Comparison of ENCODE assay signal across 10 cellular contexts in the genomic region with DNA sequence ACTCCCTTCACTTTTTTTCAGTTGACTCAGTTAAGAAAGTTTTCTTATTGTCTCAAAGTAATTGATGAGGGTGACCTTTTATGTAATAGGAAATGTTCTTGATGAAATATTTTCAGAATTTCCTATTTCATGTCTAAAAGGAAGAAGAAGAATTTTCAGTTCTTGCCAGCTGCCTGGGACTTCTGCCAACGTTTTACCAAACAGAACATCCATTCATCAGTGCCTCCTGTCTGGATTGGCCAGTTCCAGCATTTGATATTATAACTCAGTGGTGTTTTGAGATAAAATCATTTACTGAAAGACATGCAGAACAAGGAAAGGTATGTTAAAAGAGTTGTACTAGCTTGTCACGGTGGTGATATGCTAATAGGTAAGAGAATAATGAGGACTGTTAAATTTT.
DNase-seq lines count a peak whose midpoint lies in the region; ATAC-seq and TF ChIP-seq lines count a peak whose summit lies in the region.
"Had no signal": no experiment of that assay in that cellular context is flagged by ENCODE, and none has a peak within 500 bp of the region (broad histone marks: within the 10 kb centered on the region; RNA-seq: fewer than 3 reads in every experiment).

No MANE protein-coding gene starts in this region.

- H3K4me2 ChIP-seq in IMR-90 (ENCODE audit: low read depth, low read length): no peak overlapping the region

- H2AFZ ChIP-seq in IMR-90 (replicated peaks; ENCODE audit: low read length, poor library complexity): no peak overlapping the region

- no peak overlapping the region for H2BK20ac ChIP-seq in IMR-90 (ENCODE audit: low read depth, low read length)

- no peak overlapping the region for H4K91ac ChIP-seq in IMR-90 (ENCODE audit: insufficient read depth, low read depth, low read length)

- H3K9ac ChIP-seq in IMR-90 (ENCODE audit: low read depth, low read length) (no peak overlapping the region), endodermal cell (ENCODE audit: extremely low read depth, low read length, poor library complexity, severe bottlenecking) (no peak overlapping the region)

- H3K36me3 Mint-ChIP-seq in mesothelial cell of epicardium (peaks cover 36% of the 10 kb centered on the region), endodermal cell (ENCODE audit: low read depth) (peaks cover 45% of the 10 kb centered on the region)

- H3K36me3 ChIP-seq in IMR-90 (ENCODE audit: control insufficient read depth, insufficient read depth, low read length) (peaks cover 2% of the 10 kb centered on the region), endodermal cell (ENCODE audit: control insufficient read depth, insufficient read depth, low read length) (peaks cover 13% of the 10 kb centered on the region)

- no peak overlapping the region for H4K8ac ChIP-seq in IMR-90 (ENCODE audit: low read depth in 2 of 2, low read length in 2 of 2)

- POLR2A ChIA-PET in IMR-90 (lab: Charles Lee; ENCODE audit: unreplicated experiment): no interaction called here

- CTCF ChIA-PET in IMR-90 (lab: Yijun Ruan, JAX): no interaction called here

- H3K9me3 Mint-ChIP-seq in mesothelial cell of epicardium (peaks cover 27% of the 10 kb centered on the region), endodermal cell (peaks cover 23% of the 10 kb centered on the region)

- TF ChIP-seq RAD21 in IMR-90 (IDR thresholded peaks at IDR 0.05; ENCODE audit: low read length): no peak

- no peak for TF ChIP-seq POLR2A in IMR-90 (IDR thresholded peaks at IDR 0.05; ENCODE audit: low read depth, low read length)

- H3K27ac Mint-ChIP-seq in mesothelial cell of epicardium: peak overlapping the region; percentile 13
- H3K27ac Mint-ChIP-seq in endodermal cell: no peak overlapping the region
- H3K27ac Mint-ChIP-seq: stimulated activated naive CD8-positive, alpha-beta T cell treated with anti-CD3 and anti-CD28 coated beads, Interleukin-15, Interleukin-2, amounts not matched to agents 100 ng/mL and 50 ng/mL, for 24 hours had no signal

- H2BK120ac ChIP-seq in IMR-90 (ENCODE audit: low read depth, low read length): no peak overlapping the region

- TF ChIP-seq CTCF in IMR-90 (conservative IDR thresholded peaks at IDR 0.05; ENCODE audit: low read depth, low read length) (no peak), mesothelial cell of epicardium (IDR thresholded peaks at IDR 0.05; ENCODE audit: unreplicated experiment) (no peak), endodermal cell (conservative IDR thresholded peaks at IDR 0.05) (no peak)

- H3K4me3 ChIP-seq in IMR-90 (ENCODE audit: insufficient read depth, low read depth, low read length) (no peak overlapping the region), endodermal cell (ENCODE audit: low read length) (no peak overlapping the region)
- H3K4me3 ChIP-seq: gastrocnemius medialis had no signal

- peak; percentile 42 for ATAC-seq in IMR-90 (ENCODE audit: low read depth)
- ATAC-seq in GM19328 (IDR thresholded peaks at IDR 0.05; ENCODE audit: unreplicated experiment): no peak
- ATAC-seq: gastrocnemius medialis had no signal

- H3K18ac ChIP-seq in IMR-90 (ENCODE audit: low read depth, low read length): no peak overlapping the region

- H3K23ac ChIP-seq in IMR-90 (ENCODE audit: low read depth, low read length): no peak overlapping the region

- no peaks in the 10 kb centered on the region for H4K20me1 ChIP-seq in IMR-90 (ENCODE audit: insufficient read depth, low read length)

- no peak overlapping the region for H3K56ac ChIP-seq in IMR-90 (ENCODE audit: extremely low read depth, insufficient read depth, low read length)

- in situ Hi-C loops in IMR-90 (cut with MboI; ENCODE audit: low sequenced_read_pairs): no loop called here

- no CpG with 5 or more reads among the region's 2 CpGs for WGBS in IMR-90 (ENCODE audit: extremely low coverage in 2 of 2, insufficient read length in 1 of 2), 2 experiments
- WGBS in endodermal cell (ENCODE audit: insufficient coverage in 1 of 2, insufficient read length in 1 of 2), 2 experiments: 78 to 83% methylated on average over 1 to 2 of the region's 2 CpGs

- BruUV-seq in IMR-90 (replicated peaks; lab: Mats Ljungman, UMichigan): no TSS peak

- no peak overlapping the region for H3K14ac ChIP-seq in IMR-90 (replicated peaks; ENCODE audit: low read depth, low read length)

- dilution Hi-C loops in IMR-90 (cut with HindIII; ENCODE audit: low sequenced_read_pairs, unreplicated experiment): no loop called here

- intact Hi-C loops in IMR-90 (cut with micrococcal nuclease): no loop called here

- H3K9me1 ChIP-seq in IMR-90 (ENCODE audit: insufficient read depth, low read length): no peaks in the 10 kb centered on the region

- no peaks in the 10 kb centered on the region for H3K9me3 ChIP-seq in IMR-90 (ENCODE audit: control insufficient read depth, insufficient read depth, low read length)
- peaks cover 20% of the 10 kb centered on the region for H3K9me3 ChIP-seq in endodermal cell (ENCODE audit: control insufficient read depth, low read length)
- H3K9me3 ChIP-seq: gastrocnemius medialis had no signal

- DNase-seq in AG08395 (ENCODE audit: low spot score) (peak; percentile 21), IMR-90 (peak; percentile 71), cerebellum (ENCODE audit: low spot score) (peak; percentile 3), mesothelial cell of epicardium (ENCODE audit: low spot score in 2 of 2, unreplicated experiment in 2 of 2) (no peak), activated gamma-delta T cell treated with Interleukin-2 at 50 U/mL for 16 hours (no peak), endodermal cell (no peak), SIG-M5 treated with dmso at 0.1 percent for 504 hours (lab: John Stamatoyannopoulos, UW; ENCODE audit: unreplicated experiment) (no peak)

- H3K4me1 ChIP-seq in IMR-90 (ENCODE audit: control insufficient read depth, insufficient read depth, low read length): no peaks in the 10 kb centered on the region
- no peaks in the 10 kb centered on the region for H3K4me1 ChIP-seq in endodermal cell (ENCODE audit: control insufficient read depth, insufficient read depth, low read length)
- H3K4me1 ChIP-seq: gastrocnemius medialis had no signal

- H2BK15ac ChIP-seq in IMR-90 (ENCODE audit: low read depth, low read length): no peak overlapping the region

- H2AK5ac ChIP-seq in IMR-90 (ENCODE audit: low read depth, low read length): no peak overlapping the region

- H3K4me1 Mint-ChIP-seq in mesothelial cell of epicardium (peaks cover 16% of the 10 kb centered on the region), endodermal cell (peaks cover 6% of the 10 kb centered on the region)

- H3K4me3 Mint-ChIP-seq in mesothelial cell of epicardium (no peak overlapping the region), endodermal cell (no peak overlapping the region)
- H3K4me3 Mint-ChIP-seq: stimulated activated naive CD8-positive, alpha-beta T cell treated with anti-CD3 and anti-CD28 coated beads, Interleukin-15, Interleukin-2, amounts not matched to agents 100 ng/mL and 50 ng/mL, for 24 hours had no signal

- H3K79me1 ChIP-seq in IMR-90 (ENCODE audit: low read depth in 1 of 2, low read length in 2 of 2): no peaks in the 10 kb centered on the region

- no peak overlapping the region for H4K5ac ChIP-seq in IMR-90 (ENCODE audit: low read depth, low read length)

- no peaks in the 10 kb centered on the region for H3K27me3 Mint-ChIP-seq in mesothelial cell of epicardium (ENCODE audit: low read depth)
- H3K27me3 Mint-ChIP-seq in endodermal cell (ENCODE audit: insufficient read depth): no peaks in the 10 kb centered on the region
- H3K27me3 Mint-ChIP-seq: stimulated activated naive CD8-positive, alpha-beta T cell treated with anti-CD3 and anti-CD28 coated beads, Interleukin-15, Interleukin-2, amounts not matched to agents 100 ng/mL and 50 ng/mL, for 24 hours had no signal

- no peak overlapping the region for H2BK5ac ChIP-seq in IMR-90 (ENCODE audit: low read depth, low read length, poor library complexity, severe bottlenecking)

- no peak overlapping the region for H2AK9ac ChIP-seq in IMR-90 (replicated peaks; ENCODE audit: low read depth, low read length, poor library complexity)

- no peak overlapping the region for H3K27ac ChIP-seq in IMR-90 (ENCODE audit: insufficient read depth, low read length)
- no peak overlapping the region for H3K27ac ChIP-seq in endodermal cell (ENCODE audit: low read depth, low read length)
- H3K27ac ChIP-seq: gastrocnemius medialis had no signal

- H3K27me3 ChIP-seq in IMR-90 (ENCODE audit: control insufficient read depth, insufficient read depth, low read length): no peaks in the 10 kb centered on the region
- H3K27me3 ChIP-seq in endodermal cell (ENCODE audit: control insufficient read depth, insufficient read depth, low read length, poor library complexity, severe bottlenecking): no peaks in the 10 kb centered on the region
- H3K27me3 ChIP-seq: gastrocnemius medialis had no signal

- H3K4ac ChIP-seq in IMR-90 (ENCODE audit: low read depth, low read length): no peak overlapping the region

TF ChIP-seq in IMR-90, 13 proteins besides CTCF, POLR2A, EP300 and RAD21 (continues in another document):
- TF ChIP-seq MXI1 (IDR thresholded peaks at IDR 0.05; ENCODE audit: borderline replicate concordance, low read depth, low read length) (no peak), CEBPB (IDR thresholded peaks at IDR 0.05; ENCODE audit: low read depth, low read length) (no peak), NFE2L2 (IDR thresholded peaks at IDR 0.05; ENCODE audit: low read depth, low read length) (no peak), SMC3 (IDR thresholded peaks at IDR 0.05; ENCODE audit: low read depth, low read length) (no peak), BHLHE40 (IDR thresholded peaks at IDR 0.05; ENCODE audit: low read depth, low read length) (no peak), RCOR1 (IDR thresholded peaks at IDR 0.05; ENCODE audit: insufficient replicate concordance, low read length) (no peak), CHD1 (IDR thresholded peaks at IDR 0.05; ENCODE audit: low read depth, low read length) (no peak), ELK1 (IDR thresholded peaks at IDR 0.05; ENCODE audit: borderline replicate concordance, low read depth, low read length) (no peak)
- TF ChIP-seq, protein P1, sequence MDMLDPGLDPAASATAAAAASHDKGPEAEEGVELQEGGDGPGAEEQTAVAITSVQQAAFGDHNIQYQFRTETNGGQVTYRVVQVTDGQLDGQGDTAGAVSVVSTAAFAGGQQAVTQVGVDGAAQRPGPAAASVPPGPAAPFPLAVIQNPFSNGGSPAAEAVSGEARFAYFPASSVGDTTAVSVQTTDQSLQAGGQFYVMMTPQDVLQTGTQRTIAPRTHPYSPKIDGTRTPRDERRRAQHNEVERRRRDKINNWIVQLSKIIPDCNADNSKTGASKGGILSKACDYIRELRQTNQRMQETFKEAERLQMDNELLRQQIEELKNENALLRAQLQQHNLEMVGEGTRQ (IDR thresholded peaks at IDR 0.05; ENCODE audit: low read depth, low read length): no peak

Comparison
In these comparisons a context has a peak if more than half of its experiments do, and no peak if none do; other contexts are left out.
1. DNase-seq: peak in AG08395 (single experiment), IMR-90 (single experiment) and cerebellum (single experiment); none in mesothelial cell of epicardium (0 of 2), activated gamma-delta T cell treated with Interleukin-2 at 50 U/mL for 16 hours (single experiment), endodermal cell (single experiment) and SIG-M5 treated with dmso at 0.1 percent for 504 hours (single experiment).